Comparison of ENCODE assay signal across 12 cellular contexts in genomic region chr4:182555997-182556418, GRCh38.
A peak's percentile ranks its signal among the peaks of the same experiment; 100 is the strongest.
DNase-seq lines count a peak whose midpoint lies in the region; ATAC-seq, FAIRE-seq and TF ChIP-seq lines count a peak whose summit lies in the region.
"Had no signal": no experiment of that assay in that cellular context is flagged by ENCODE, and none has a peak within 500 bp of the region (broad histone marks: within the 10 kb centered on the region; RNA-seq: fewer than 3 reads in every experiment).

No MANE protein-coding gene starts in this region.

- peak; percentile 94 for TF ChIP-seq EP300 in Ishikawa (IDR thresholded peaks at IDR 0.05; ENCODE audit: borderline replicate concordance)

- ATAC-seq in HG02588 (IDR thresholded peaks at IDR 0.05; ENCODE audit: unreplicated experiment) = no peak
- no peak for ATAC-seq in naive thymus-derived CD4-positive, alpha-beta T cell

- FAIRE-seq in HTR-8/SVneo (lab: Jason Lieb, UNC) = no peak
- FAIRE-seq: small intestine had no signal

- peaks cover 16 to 40% (median 23%) of the 10 kb centered on the region in 5 donors for H3K27me3 Mint-ChIP-seq in naive thymus-derived CD4-positive, alpha-beta T cell

- in situ Hi-C loops in astrocyte of the spinal cord (cut with HindIII; ENCODE audit: low sequenced_read_pairs) = no loop called here

- H3K36me3 ChIP-seq in naive thymus-derived CD4-positive, alpha-beta T cell (ENCODE audit: control insufficient read depth in 2 of 3, insufficient read depth in 3 of 3, low read length in 3 of 3) = no peaks in the 10 kb centered on the region

- no peaks in the 10 kb centered on the region for H3K4me1 ChIP-seq in naive thymus-derived CD4-positive, alpha-beta T cell (ENCODE audit: control insufficient read depth in 2 of 2, insufficient read depth in 2 of 2, low read length in 2 of 2)

- no peak overlapping the region for H3K4me3 Mint-ChIP-seq in naive thymus-derived CD4-positive, alpha-beta T cell
- H3K4me3 Mint-ChIP-seq: activated naive CD4-positive, alpha-beta T cell treated with anti-CD3 and anti-CD28 coated beads, Interleukin-2, amount 50 U/mL, for 24 hours had no signal

- no peak overlapping the region for H3K27ac Mint-ChIP-seq in naive thymus-derived CD4-positive, alpha-beta T cell
- H3K27ac Mint-ChIP-seq: activated naive CD4-positive, alpha-beta T cell treated with anti-CD3 and anti-CD28 coated beads, Interleukin-2, amount 50 U/mL, for 24 hours had no signal

- POLR2A ChIA-PET in naive thymus-derived CD4-positive, alpha-beta T cell (lab: Charles Lee) = no interaction called here

- H3K36me3 Mint-ChIP-seq in naive thymus-derived CD4-positive, alpha-beta T cell = no peaks in the 10 kb centered on the region
- H3K36me3 Mint-ChIP-seq: activated naive CD4-positive, alpha-beta T cell treated with anti-CD3 and anti-CD28 coated beads, Interleukin-2, amount 50 U/mL, for 24 hours had no signal

- CTCF ChIA-PET in naive thymus-derived CD4-positive, alpha-beta T cell (lab: Charles Lee) = no interaction called here

- H3K4me3 ChIP-seq in astrocyte of the spinal cord (ENCODE audit: low read depth, low read length) = no peak overlapping the region
- no peak overlapping the region for H3K4me3 ChIP-seq in naive thymus-derived CD4-positive, alpha-beta T cell (ENCODE audit: low read length)

- H3K9me3 ChIP-seq in naive thymus-derived CD4-positive, alpha-beta T cell (ENCODE audit: control insufficient read depth in 2 of 3, low read length in 3 of 3) = no peaks in the 10 kb centered on the region

- H3K27me3 ChIP-seq in naive thymus-derived CD4-positive, alpha-beta T cell (ENCODE audit: control insufficient read depth in 2 of 2, insufficient read depth in 2 of 2, low read length in 2 of 2) = no peaks in the 10 kb centered on the region

- H3K27ac ChIP-seq in naive thymus-derived CD4-positive, alpha-beta T cell (ENCODE audit: low read depth, low read length) = no peak overlapping the region
- H3K27ac ChIP-seq: KMS-11 had no signal

- intact Hi-C loops in naive thymus-derived CD4-positive, alpha-beta T cell (cut with micrococcal nuclease) = no loop called here

- DNase-seq in Ammon's horn (ENCODE audit: low spot score) (peak; percentile 47), astrocyte of the spinal cord (ENCODE audit: low read depth, low spot score) (peak; percentile 78), iris pigment epithelial cell (ENCODE audit: low read depth) (peak; percentile 92), HTR-8/SVneo (ENCODE audit: insufficient read length, low spot score) (no peak), SIG-M5 treated with dmso at 0.1 percent for 504 hours (lab: John Stamatoyannopoulos, UW; ENCODE audit: unreplicated experiment) (no peak)
- DNase-seq in naive thymus-derived CD4-positive, alpha-beta T cell = no peak
- DNase-seq: small intestine, T-helper 9 cell had no signal

- no peaks in the 10 kb centered on the region for H3K4me1 Mint-ChIP-seq in naive thymus-derived CD4-positive, alpha-beta T cell
- H3K4me1 Mint-ChIP-seq: activated naive CD4-positive, alpha-beta T cell treated with anti-CD3 and anti-CD28 coated beads, Interleukin-2, amount 50 U/mL, for 24 hours had no signal

- TF ChIP-seq CTCF in astrocyte of the spinal cord (IDR thresholded peaks at IDR 0.05; ENCODE audit: low read depth, low read length) = no peak

- H3K9me3 Mint-ChIP-seq in naive thymus-derived CD4-positive, alpha-beta T cell = no peaks in the 10 kb centered on the region
- H3K9me3 Mint-ChIP-seq: activated naive CD4-positive, alpha-beta T cell treated with anti-CD3 and anti-CD28 coated beads, Interleukin-2, amount 50 U/mL, for 24 hours had no signal

- 0 out of 2 replicates have a peak, but pooled peaks have one; percentile 13 for TF ChIP-seq RAD21 in Ishikawa (IDR thresholded peaks at IDR 0.05; ENCODE audit: low read depth)

TF ChIP-seq in Ishikawa, 13 proteins besides CTCF, POLR2A, EP300 and RAD21:
- TF ChIP-seq FOXM1 (IDR thresholded peaks at IDR 0.05; ENCODE audit: borderline replicate concordance, low read depth) (peak; percentile 84), TCF12 (IDR thresholded peaks at IDR 0.05; ENCODE audit: low read depth) (peak; percentile 94), EGR1 (IDR thresholded peaks at IDR 0.05) (no peak; the same call in 1 of the 2 replicates), TEAD4 (IDR thresholded peaks at IDR 0.05) (peak; percentile 95), NFIC (IDR thresholded peaks at IDR 0.05) (peak; percentile 97), CEBPB (IDR thresholded peaks at IDR 0.05) (peak; percentile 94), REST (IDR thresholded peaks at IDR 0.05; ENCODE audit: low read depth) (no peak)
- TF ChIP-seq, protein P1, sequence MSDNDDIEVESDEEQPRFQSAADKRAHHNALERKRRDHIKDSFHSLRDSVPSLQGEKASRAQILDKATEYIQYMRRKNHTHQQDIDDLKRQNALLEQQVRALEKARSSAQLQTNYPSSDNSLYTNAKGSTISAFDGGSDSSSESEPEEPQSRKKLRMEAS (IDR thresholded peaks at IDR 0.05) = peak; percentile 39; the same call in 1 of the 2 replicates

Comparison
In these comparisons a context has a peak if more than half of its experiments do, and no peak if none do; other contexts are left out.
1. DNase-seq: peak in Ammon's horn (single experiment), astrocyte of the spinal cord (single experiment) and iris pigment epithelial cell (single experiment); none in HTR-8/SVneo (single experiment), SIG-M5 treated with dmso at 0.1 percent for 504 hours (single experiment) and naive thymus-derived CD4-positive, alpha-beta T cell (0 of 9).